In genomic region chr3:65439641-65440040, GRCh38 we compare ENCODE assay signal across 8 cellular contexts.
DNase-seq lines count a peak whose midpoint lies in the region; ATAC-seq and TF ChIP-seq lines count a peak whose summit lies in the region.

No MANE protein-coding gene starts in this region.

- H3K36me3 Mint-ChIP-seq in natural killer cell, result no peaks in the 10 kb centered on the region
- no peaks in the 10 kb centered on the region for H3K36me3 Mint-ChIP-seq in natural killer cell treated with Interleukin-12 subunit alpha and Interleukin-12 subunit beta and Interleukin-15 and Interleukin-18, amount 100 ng/mL, for 72 hours

- TF ChIP-seq CTCF in AG09319 (IDR thresholded peaks at IDR 0.05; ENCODE audit: low read depth, low read length) (peak; percentile 79), mucosa of descending colon (IDR thresholded peaks at IDR 0.05) (no peak), natural killer cell (IDR thresholded peaks at IDR 0.05) (no peak)

- intact Hi-C loops in mucosa of descending colon (cut with DNase I, micrococcal nuclease) (no loop called here), natural killer cell (cut with micrococcal nuclease) (no loop called here)

- H3K36me3 ChIP-seq in mucosa of descending colon (ENCODE audit: low read depth), result no peaks in the 10 kb centered on the region

- DNase-seq in AG09319 (ENCODE audit: extremely low read depth, low read depth) (peak; percentile 47), H4 (ENCODE audit: low spot score) (peak; percentile 45), OCI-M1 (lab: John Stamatoyannopoulos, UW) (peak; percentile 69), epidermal melanocyte (ENCODE audit: insufficient read length, low spot score) (peak; percentile 46), mucosa of descending colon (peak in 2 of 3 donors; percentile 50 to 65), natural killer cell (no peak)
- DNase-seq in natural killer cell treated with Interleukin-12 subunit alpha and Interleukin-12 subunit beta and Interleukin-15 and Interleukin-18, amount 100 ng/mL, for 72 hours (ENCODE audit: low spot score), result no peak
- no peak for DNase-seq in activated T-cell treated with anti-CD3 and anti-CD28 coated beads, Interleukin-2, amount 50 U/mL, for 1 hour

- no peaks in the 10 kb centered on the region for H3K4me1 Mint-ChIP-seq in natural killer cell
- H3K4me1 Mint-ChIP-seq in natural killer cell treated with Interleukin-12 subunit alpha and Interleukin-12 subunit beta and Interleukin-15 and Interleukin-18, amount 100 ng/mL, for 72 hours (ENCODE audit: low read depth in 2 of 2), result no peaks in the 10 kb centered on the region

- no peaks in the 10 kb centered on the region for H3K27me3 Mint-ChIP-seq in natural killer cell (ENCODE audit: low read depth in 2 of 2)
- no peaks in the 10 kb centered on the region for H3K27me3 Mint-ChIP-seq in natural killer cell treated with Interleukin-12 subunit alpha and Interleukin-12 subunit beta and Interleukin-15 and Interleukin-18, amount 100 ng/mL, for 72 hours

- H3K4me1 ChIP-seq in mucosa of descending colon (ENCODE audit: low read depth), result no peaks in the 10 kb centered on the region

- peaks cover 2% of the 10 kb centered on the region in 2 donors for H3K9me3 Mint-ChIP-seq in natural killer cell
- peaks cover 8% of the 10 kb centered on the region for H3K9me3 Mint-ChIP-seq in natural killer cell treated with Interleukin-12 subunit alpha and Interleukin-12 subunit beta and Interleukin-15 and Interleukin-18, amount 100 ng/mL, for 72 hours

- no peaks in the 10 kb centered on the region for H3K9me3 ChIP-seq in mucosa of descending colon

- peak; percentile 76 for ATAC-seq in mucosa of descending colon
- no peak for ATAC-seq in natural killer cell
- ATAC-seq in natural killer cell treated with Interleukin-12 subunit alpha and Interleukin-12 subunit beta and Interleukin-15 and Interleukin-18, amount 100 ng/mL, for 72 hours, result no peak

- no peak overlapping the region for H3K27ac Mint-ChIP-seq in natural killer cell
- no peak overlapping the region for H3K27ac Mint-ChIP-seq in natural killer cell treated with Interleukin-12 subunit alpha and Interleukin-12 subunit beta and Interleukin-15 and Interleukin-18, amount 100 ng/mL, for 72 hours

- no peak overlapping the region for H3K4me3 Mint-ChIP-seq in natural killer cell
- no peak overlapping the region for H3K4me3 Mint-ChIP-seq in natural killer cell treated with Interleukin-12 subunit alpha and Interleukin-12 subunit beta and Interleukin-15 and Interleukin-18, amount 100 ng/mL, for 72 hours

- no peak overlapping the region for H3K4me3 ChIP-seq in mucosa of descending colon

Comparison
In these comparisons a context has a peak if more than half of its experiments do, and no peak if none do; other contexts are left out.
1. DNase-seq: peak in AG09319 (single experiment), H4 (single experiment), OCI-M1 (single experiment), epidermal melanocyte (single experiment) and mucosa of descending colon (2 of 3); none in natural killer cell (single experiment), natural killer cell treated with Interleukin-12 subunit alpha and Interleukin-12 subunit beta and Interleukin-15 and Interleukin-18, amount 100 ng/mL, for 72 hours (single experiment) and activated T-cell treated with anti-CD3 and anti-CD28 coated beads, Interleukin-2, amount 50 U/mL, for 1 hour (single experiment).